In the genomic region with DNA sequence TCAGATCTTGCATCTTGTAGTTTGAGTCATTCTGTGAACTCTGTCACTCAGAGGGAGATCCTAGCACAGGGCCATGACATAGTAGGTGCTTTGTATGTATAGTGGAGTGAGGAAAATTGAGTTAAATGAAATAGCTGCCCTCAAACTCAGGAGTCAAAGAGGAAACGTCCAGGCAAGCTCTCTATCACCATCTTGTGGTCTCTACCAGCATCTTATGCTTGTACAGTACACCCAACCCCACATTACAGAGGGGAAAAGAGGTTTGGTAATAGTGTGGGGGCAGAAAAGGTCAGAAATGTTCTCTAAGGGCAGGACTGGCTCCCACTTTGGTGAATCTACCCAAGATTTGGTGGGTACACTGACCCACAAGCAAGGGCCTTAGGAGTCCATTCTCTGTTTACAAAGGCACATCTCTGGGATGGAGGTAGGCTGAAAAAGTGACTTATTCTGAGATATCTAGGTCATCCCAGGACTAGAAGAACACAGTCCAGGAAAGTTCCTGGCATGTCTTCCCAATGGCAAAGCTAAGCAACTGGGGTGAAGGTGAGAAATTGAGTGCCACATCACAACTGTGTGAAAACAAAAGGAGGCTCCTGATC, we compare ENCODE assay signal across 1 cellular context.
A peak's percentile ranks its signal among the peaks of the same experiment; 100 is the strongest.
TF ChIP-seq lines count a peak whose summit lies in the region.

No MANE protein-coding gene starts in this region.

TF ChIP-seq in K562, 482 proteins besides CTCF, POLR2A, EP300 and RAD21 (continued from another document):
- TF ChIP-seq, protein P1, sequence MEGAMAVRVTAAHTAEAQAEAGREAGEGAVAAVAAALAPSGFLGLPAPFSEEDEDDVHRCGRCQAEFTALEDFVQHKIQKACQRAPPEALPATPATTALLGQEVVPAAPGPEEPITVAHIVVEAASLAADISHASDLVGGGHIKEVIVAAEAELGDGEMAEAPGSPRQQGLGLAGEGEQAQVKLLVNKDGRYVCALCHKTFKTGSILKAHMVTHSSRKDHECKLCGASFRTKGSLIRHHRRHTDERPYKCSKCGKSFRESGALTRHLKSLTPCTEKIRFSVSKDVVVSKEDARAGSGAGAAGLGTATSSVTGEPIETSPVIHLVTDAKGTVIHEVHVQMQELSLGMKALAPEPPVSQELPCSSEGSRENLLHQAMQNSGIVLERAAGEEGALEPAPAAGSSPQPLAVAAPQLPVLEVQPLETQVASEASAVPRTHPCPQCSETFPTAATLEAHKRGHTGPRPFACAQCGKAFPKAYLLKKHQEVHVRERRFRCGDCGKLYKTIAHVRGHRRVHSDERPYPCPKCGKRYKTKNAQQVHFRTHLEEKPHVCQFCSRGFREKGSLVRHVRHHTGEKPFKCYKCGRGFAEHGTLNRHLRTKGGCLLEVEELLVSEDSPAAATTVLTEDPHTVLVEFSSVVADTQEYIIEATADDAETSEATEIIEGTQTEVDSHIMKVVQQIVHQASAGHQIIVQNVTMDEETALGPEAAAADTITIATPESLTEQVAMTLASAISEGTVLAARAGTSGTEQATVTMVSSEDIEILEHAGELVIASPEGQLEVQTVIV (CRISPR knock-in tag; IDR thresholded peaks at IDR 0.05; ENCODE audit: borderline replicate concordance), result no peak
- TF ChIP-seq IRF9 (tag; IDR thresholded peaks at IDR 0.05) (no peak), ZNF354B (CRISPR knock-in tag; IDR thresholded peaks at IDR 0.05) (no peak), ZNF57 (CRISPR knock-in tag; IDR thresholded peaks at IDR 0.05) (no peak), SMC3 (conservative IDR thresholded peaks at IDR 0.05; ENCODE audit: insufficient read depth, low read depth, low read length) (0 out of 2 replicates have a peak, but pooled peaks have one; percentile 35)
